ENCODE assay signal across 14 cellular contexts in genomic region chr2:209390839-209391238, GRCh38. TPM values are rescaled to one million over a fixed set of nuclear protein-coding genes. Genes with fewer than 3 reads are reported as not detected.
DNase-seq lines count a peak whose midpoint lies in the region; ATAC-seq, FAIRE-seq and TF ChIP-seq lines count a peak whose summit lies in the region.
"Had no signal": no experiment of that assay in that cellular context is flagged by ENCODE, and none has a peak within 500 bp of the region (broad histone marks: within the 10 kb centered on the region; RNA-seq: fewer than 3 reads in every experiment).

No MANE protein-coding gene starts in this region.

- no peak overlapping the region for H2AFZ ChIP-seq in neural progenitor cell (replicated peaks)

- peak; percentile 73 for FAIRE-seq in A204.1 (lab: Jason Lieb, UNC)
- FAIRE-seq in G401.6 (lab: Jason Lieb, UNC), result peak; percentile 23
- FAIRE-seq in TTC549 (lab: Jason Lieb, UNC), result peak; percentile 7
- FAIRE-seq: H1 had no signal

- peaks cover 23% of the 10 kb centered on the region for H3K4me1 ChIP-seq in neural progenitor cell
- H3K4me1 ChIP-seq: Caco-2 had no signal

- peaks cover 6% of the 10 kb centered on the region for H3K9me3 Mint-ChIP-seq in neural progenitor cell
- H3K9me3 Mint-ChIP-seq: CD4-positive, alpha-beta T cell had no signal

- H3K27ac ChIP-seq in neural progenitor cell, result no peak overlapping the region

- no peak for TF ChIP-seq CTCF in neural progenitor cell (IDR thresholded peaks at IDR 0.05)

- peak overlapping the region; percentile 98 for H3K27ac Mint-ChIP-seq in neural progenitor cell
- H3K27ac Mint-ChIP-seq: CD4-positive, alpha-beta T cell had no signal

- H3K4me1 Mint-ChIP-seq in neural progenitor cell, result peaks cover 48% of the 10 kb centered on the region

- peaks cover 5% of the 10 kb centered on the region for H3K36me3 Mint-ChIP-seq in neural progenitor cell

- no peak for ATAC-seq in GM21360 (IDR thresholded peaks at IDR 0.05; ENCODE audit: unreplicated experiment)

- H3K27me3 Mint-ChIP-seq in neural progenitor cell (ENCODE audit: insufficient read depth, low read depth), result peaks cover 4% of the 10 kb centered on the region
- H3K27me3 Mint-ChIP-seq: CD4-positive, alpha-beta T cell had no signal

- no peak overlapping the region for H3K4me2 ChIP-seq in neural progenitor cell

- no peaks in the 10 kb centered on the region for H3K27me3 ChIP-seq in neural progenitor cell

- no peaks in the 10 kb centered on the region for H3K79me2 ChIP-seq in neural progenitor cell (ENCODE audit: low read depth)

- H3K9ac ChIP-seq in neural progenitor cell, result no peak overlapping the region

- no peaks in the 10 kb centered on the region for H4K20me1 ChIP-seq in neural progenitor cell (ENCODE audit: low read depth)

- H3F3A ChIP-seq in neural progenitor cell (ENCODE audit: low read depth), result peaks cover 20% of the 10 kb centered on the region

- no peak overlapping the region for H3K4me3 Mint-ChIP-seq in neural progenitor cell
- H3K4me3 Mint-ChIP-seq: CD4-positive, alpha-beta T cell had no signal

- no peaks in the 10 kb centered on the region for H3K36me3 ChIP-seq in neural progenitor cell
- H3K36me3 ChIP-seq: HAP-1 had no signal

- DNase-seq in neural progenitor cell (ENCODE audit: low spot score), result no peak
- DNase-seq in stimulated activated naive CD4-positive, alpha-beta T cell treated with Interleukin-2 at 50 U/mL for 16 hours (lab: John Stamatoyannopoulos, UW), result no peak
- DNase-seq: AML-193; Caco-2; CD4-positive, alpha-beta T cell; DMS153; DMS79; GF-D8 had no signal

- H3K4me3 ChIP-seq in neural progenitor cell, result no peak overlapping the region
- H3K4me3 ChIP-seq: HAP-1 had no signal

- no peaks in the 10 kb centered on the region for H3K9me3 ChIP-seq in neural progenitor cell (ENCODE audit: low read depth)
- H3K9me3 ChIP-seq: Caco-2, HAP-1 had no signal

RNA-seq across cellular contexts. Expression of gene MAP2, which starts 33.0 kb away (rescaled TPM):
- 95.0 and 102 TPM in 2 replicates for total RNA-seq in neural progenitor cell (ENCODE audit: low replicate concordance)
